Comparison of ENCODE assay signal across 8 cellular contexts in genomic region chr19:6048808-6049405, GRCh38.
DNase-seq lines count a peak whose midpoint lies in the region; ATAC-seq, FAIRE-seq and TF ChIP-seq lines count a peak whose summit lies in the region.

No MANE protein-coding gene starts in this region.

- POLR2A ChIA-PET in HEK293T (lab: Yijun Ruan, JAX) (no interaction called here), HepG2 (lab: Yijun Ruan, JAX) (interaction anchor here (1.6 kb wide), 1 partner anchor 77 kb away, joined by 5 read pairs; no protein-coding TSS in a partner anchor)

- CTCF ChIA-PET in HEK293T (lab: Yijun Ruan, JAX) (interaction anchor here (0.6 to 2.8 kb wide), 3 partner anchors 41 to 77 kb away, joined by 3 to 20 read pairs (median 3); no protein-coding TSS in a partner anchor), HepG2 (lab: Yijun Ruan, JAX; ENCODE audit: low intra/inter-chr PET ratio, low total read pairs) (interaction anchor here (1.0 to 5.8 kb wide), 4 partner anchors 8 to 251 kb away, joined by 3 to 153 read pairs (median 16); no protein-coding TSS in a partner anchor)

- in situ Hi-C loops in HepG2 (cut with HindIII; ENCODE audit: extremely low pct_ligation_motif_present, low pct_unique_long_range_greater_than_20kb) = loop anchor here (5.0 to 25.0 kb wide), 2 partner anchors 78 to 263 kb away; no protein-coding TSS in a partner anchor

- H3K9ac ChIP-seq in HepG2 (ENCODE audit: insufficient read depth, low read depth, low read length) = no peak overlapping the region

- peak; percentile 73 for DNase-seq in CD14-positive monocyte (ENCODE audit: low spot score)
- DNase-seq in HEK293T (ENCODE audit: extremely low spot score) = peak; percentile 87
- DNase-seq in NCI-H446 (lab: John Stamatoyannopoulos, UW) = peak; percentile 82 to 89
- DNase-seq in activated CD4-positive, alpha-beta T cell treated with anti-CD3 and anti-CD28 coated beads for 24 hours (ENCODE audit: low read depth in 2 of 2) = peak; percentile 61 to 66
- DNase-seq in cerebellum (ENCODE audit: low spot score) = peak; percentile 83
- peak; percentile 69 for DNase-seq in HepG2 (ENCODE audit: low spot score)
- peak; percentile 38 to 61 (median 58) for DNase-seq in stimulated activated CD4-positive, alpha-beta T cell treated with anti-CD3 and anti-CD28 coated beads, TNF-alpha, amount 100 ng/mL, for 1 hour (ENCODE audit: low read depth in 3 of 3, low spot score in 1 of 3)

- no peak overlapping the region for H3K4me3 Mint-ChIP-seq in CD14-positive monocyte

- H3K4me1 ChIP-seq in HepG2 (ENCODE audit: insufficient read depth, low read length) = peaks cover 13% of the 10 kb centered on the region

- ATAC-seq in HepG2 = peak; percentile 96
- ATAC-seq in GM19452 (IDR thresholded peaks at IDR 0.05; ENCODE audit: unreplicated experiment) = no peak

- no peaks in the 10 kb centered on the region for H3K27me3 ChIP-seq in HepG2 (ENCODE audit: control insufficient read depth in 1 of 2, insufficient read depth in 2 of 2, low read length in 2 of 2)

- no peaks in the 10 kb centered on the region for H3K9me3 ChIP-seq in HepG2 (ENCODE audit: low read length)

- H3K27me3 Mint-ChIP-seq in CD14-positive monocyte (ENCODE audit: low read depth in 3 of 3) = peaks cover 0 to 3% (median 0%) of the 10 kb centered on the region in 3 donors

- H2AFZ ChIP-seq in HepG2 (ENCODE audit: low read length) = no peak overlapping the region

- no peaks in the 10 kb centered on the region; the same call in 1 of the 2 replicates for H4K20me1 ChIP-seq in HepG2 (ENCODE audit: insufficient read depth, low read length)

- H3K36me3 Mint-ChIP-seq in CD14-positive monocyte = peaks cover 4 to 5% of the 10 kb centered on the region in 2 donors

- peak; percentile 82 for FAIRE-seq in HepG2 (lab: Jason Lieb, UNC)

- TF ChIP-seq POLR2A in HepG2 (IDR thresholded peaks at IDR 0.05; ENCODE audit: insufficient read depth in 1 of 2, low read depth in 2 of 2, low read length in 2 of 2) = no peak

- H3K27ac ChIP-seq in HepG2 (ENCODE audit: extremely low read length, insufficient read depth, low read length) = no peak overlapping the region

- H3K4me2 ChIP-seq in HepG2 (ENCODE audit: low read depth, low read length) = peak overlapping the region; percentile 59

- intact Hi-C loops in CD14-positive monocyte (cut with micrococcal nuclease) = loop anchor here (1.0 to 2.0 kb wide), 2 partner anchors 74 to 76 kb away; no protein-coding TSS in a partner anchor
- intact Hi-C loops in HepG2 (cut with micrococcal nuclease; ENCODE audit: unreplicated experiment) = loop anchor here (1.0 kb wide), 1 partner anchor 76 kb away; no protein-coding TSS in a partner anchor

- H3K27ac Mint-ChIP-seq in CD14-positive monocyte = peak overlapping the region in 4 of 7 donors; percentile 45 to 78 (median 68)

- TF ChIP-seq EP300 in HepG2 (IDR thresholded peaks at IDR 0.05; ENCODE audit: low read depth in 2 of 2, low read length in 2 of 2) = no peak
- TF ChIP-seq EP300 in HepG2 (CRISPR knock-in tag; IDR thresholded peaks at IDR 0.05; ENCODE audit: borderline replicate concordance) = no peak

- H3K4me1 Mint-ChIP-seq in CD14-positive monocyte = peaks cover 5% of the 10 kb centered on the region

- H3K36me3 ChIP-seq in HepG2 (replicated peaks in 1 of 2; ENCODE audit: control insufficient read depth in 1 of 2, insufficient read depth in 2 of 2, low read length in 2 of 2) = no peaks in the 10 kb centered on the region

- H3K9me3 Mint-ChIP-seq in CD14-positive monocyte = peaks cover 0 to 2% (median 0%) of the 10 kb centered on the region in 7 donors

- TF ChIP-seq CTCF in CD14-positive monocyte (IDR thresholded peaks at IDR 0.05) = peak; percentile 79
- TF ChIP-seq CTCF in HepG2 (CRISPR knock-in tag; IDR thresholded peaks at IDR 0.05) = peak; percentile 87

- H3K79me2 ChIP-seq in HepG2 (ENCODE audit: insufficient read depth, low read length) = no peaks in the 10 kb centered on the region

- peak; percentile 84 for TF ChIP-seq RAD21 in HepG2 (CRISPR knock-in tag; IDR thresholded peaks at IDR 0.05)

- WGBS in HepG2 (ENCODE audit: low lambda C conversion rate) = 18% methylated on average over 14 of the region's 15 CpGs

- no peak overlapping the region for H3K4me3 ChIP-seq in HepG2 (replicated peaks in 1 of 3; ENCODE audit: insufficient read depth in 1 of 3, low read depth in 2 of 3, low read length in 3 of 3)

- no TSS peak for BruUV-seq in HepG2 (replicated peaks; lab: Mats Ljungman, UMichigan)

TF ChIP-seq in HEK293T, 16 proteins besides CTCF, POLR2A, EP300 and RAD21:
- no peak for TF ChIP-seq L3MBTL2 (conservative IDR thresholded peaks at IDR 0.05)
- TF ChIP-seq SP1 (IDR thresholded peaks at IDR 0.05) = no peak
- no peak for TF ChIP-seq ELF4 (IDR thresholded peaks at IDR 0.05)
- TF ChIP-seq FOXM1 (IDR thresholded peaks at IDR 0.05; ENCODE audit: borderline replicate concordance) = no peak
- TF ChIP-seq PKNOX1 (IDR thresholded peaks at IDR 0.05) = no peak
- TF ChIP-seq FOXK2 (IDR thresholded peaks at IDR 0.05) = no peak
- TF ChIP-seq HDGF (IDR thresholded peaks at IDR 0.05; ENCODE audit: borderline replicate concordance) = no peak
- no peak for TF ChIP-seq CTBP1 (IDR thresholded peaks at IDR 0.05; ENCODE audit: borderline replicate concordance)
- no peak for TF ChIP-seq ZNF384 (IDR thresholded peaks at IDR 0.05)
- no peak for TF ChIP-seq BHLHE40 (IDR thresholded peaks at IDR 0.05; ENCODE audit: borderline replicate concordance)
- TF ChIP-seq FOXA1 (IDR thresholded peaks at IDR 0.05) = no peak
- TF ChIP-seq LEF1 (IDR thresholded peaks at IDR 0.05; ENCODE audit: borderline replicate concordance) = no peak
- no peak for TF ChIP-seq ARNT (IDR thresholded peaks at IDR 0.05)
- no peak for TF ChIP-seq SUZ12 (IDR thresholded peaks at IDR 0.05)

TF ChIP-seq in HepG2, 621 proteins besides CTCF, POLR2A, EP300 and RAD21 (continues in another document):
- TF ChIP-seq NFAT5 (CRISPR knock-in tag; IDR thresholded peaks at IDR 0.05) = no peak
- TF ChIP-seq ZFP36 (IDR thresholded peaks at IDR 0.05; ENCODE audit: borderline replicate concordance, low read depth, low read length, partially characterized antibody) = peak; percentile 42
- no peak for TF ChIP-seq SOX13 (IDR thresholded peaks at IDR 0.05)
- no peak for TF ChIP-seq SOX13 (CRISPR knock-in tag; conservative IDR thresholded peaks at IDR 0.05 in 1 of 2, IDR thresholded peaks at IDR 0.05 in 1 of 2)
- TF ChIP-seq MIER3 (CRISPR knock-in tag; IDR thresholded peaks at IDR 0.05; ENCODE audit: borderline replicate concordance) = 0 out of 2 replicates have a peak, but pooled peaks have one; percentile 31
- 0 out of 2 replicates have a peak, but pooled peaks have one; percentile 47 for TF ChIP-seq SMAD3 (CRISPR knock-in tag; IDR thresholded peaks at IDR 0.05)
- TF ChIP-seq HCFC1 (IDR thresholded peaks at IDR 0.05; ENCODE audit: low read depth, low read length) = no peak
- peak; percentile 92 for TF ChIP-seq STAG1 (CRISPR knock-in tag; IDR thresholded peaks at IDR 0.05)
- no peak for TF ChIP-seq MAZ (IDR thresholded peaks at IDR 0.05; ENCODE audit: borderline replicate concordance, low read depth, low read length)
- 0 out of 2 replicates have a peak, but pooled peaks have one; percentile 11 for TF ChIP-seq MAZ (CRISPR knock-in tag; IDR thresholded peaks at IDR 0.05; ENCODE audit: low read depth)
- TF ChIP-seq SMC3 (IDR thresholded peaks at IDR 0.05; ENCODE audit: low read length) = peak; percentile 92
- no peak for TF ChIP-seq EED (CRISPR knock-in tag; IDR thresholded peaks at IDR 0.05)
- no peak for TF ChIP-seq ZNF670 (CRISPR knock-in tag; IDR thresholded peaks at IDR 0.05; ENCODE audit: borderline replicate concordance)
